Comparison of ENCODE assay signal across 20 cellular contexts in genomic region chr14:87149583-87150354, GRCh38.
DNase-seq lines count a peak whose midpoint lies in the region; ATAC-seq and TF ChIP-seq lines count a peak whose summit lies in the region.
"Had no signal": no experiment of that assay in that cellular context is flagged by ENCODE, and none has a peak within 500 bp of the region (broad histone marks: within the 10 kb centered on the region; RNA-seq: fewer than 3 reads in every experiment).

No MANE protein-coding gene starts in this region.

- no peaks in the 10 kb centered on the region for H3K9me3 Mint-ChIP-seq in glutamatergic neuron (ENCODE audit: unreplicated experiment)

- WGBS in HUES64 = 13% methylated on average over 6 of the region's 6 CpGs

- no peaks in the 10 kb centered on the region for H3K9me3 ChIP-seq in HUES64 (ENCODE audit: insufficient read depth, low read depth, low read length)
- H3K9me3 ChIP-seq: ascending aorta, BLaER1, prostate gland had no signal

- peak overlapping the region; percentile 51; the same call in 1 of the 2 replicates for H3K27ac ChIP-seq in HUES64 (ENCODE audit: low read depth, low read length)
- H3K27ac ChIP-seq: ascending aorta, BLaER1, KMS-11, prostate gland had no signal

- no peak overlapping the region for H3K9ac ChIP-seq in HUES64 (ENCODE audit: low read depth, low read length)
- H3K9ac ChIP-seq: BLaER1, KMS-11 had no signal

- DNase-seq in AG20443 (ENCODE audit: low spot score) (peak; percentile 76), astrocyte of the spinal cord (ENCODE audit: low read depth, low spot score) (peak; percentile 46), iPS-NIHi7 (ENCODE audit: extremely low spot score) (peak; percentile 64), glutamatergic neuron (no peak), KG1 (lab: John Stamatoyannopoulos, UW) (no peak)
- DNase-seq: activated CD4-positive, alpha-beta T cell treated with anti-CD3 and anti-CD28 coated beads for 48 hours; effector CD8-positive, alpha-beta T cell; GF-D8; hippocampal formation; NCI-H2029 treated with DMSO at 0.1 percent for 48 hours; stimulated activated CD4-positive, alpha-beta T cell treated with anti-CD3 and anti-CD28 coated beads, Interleukin-2, amount 100 ng/mL, for 24 hours; T-cell had no signal

- H3K27me3 ChIP-seq in HUES64 (ENCODE audit: insufficient read depth, low read length) = peaks cover 83% of the 10 kb centered on the region
- H3K27me3 ChIP-seq: ascending aorta, BLaER1 had no signal

- no peak overlapping the region for H3K4me3 Mint-ChIP-seq in glutamatergic neuron (ENCODE audit: unreplicated experiment)
- H3K4me3 Mint-ChIP-seq: activated T-helper 17 cell treated with anti-CD3 and anti-CD28 coated beads, Interleukin-2, amount 50 U/mL, for 72 hours; T-cell had no signal

- H3K4me1 Mint-ChIP-seq in glutamatergic neuron (ENCODE audit: low read depth, unreplicated experiment) = peaks cover 2% of the 10 kb centered on the region
- H3K4me1 Mint-ChIP-seq: activated T-helper 17 cell treated with anti-CD3 and anti-CD28 coated beads, Interleukin-2, amount 50 U/mL, for 72 hours; T-cell had no signal

- no peaks in the 10 kb centered on the region for H3K36me3 ChIP-seq in HUES64 (ENCODE audit: insufficient read depth, low read length)
- H3K36me3 ChIP-seq: ascending aorta, BLaER1, prostate gland had no signal

- ATAC-seq in esophagus mucosa = no peak
- ATAC-seq in GM18907 (IDR thresholded peaks at IDR 0.05; ENCODE audit: unreplicated experiment) = no peak
- ATAC-seq: activated T-helper 17 cell treated with anti-CD3 and anti-CD28 coated beads, Interleukin-2, amount 50 U/mL, for 72 hours; T-cell had no signal

- H3K4me3 ChIP-seq in HUES64 (ENCODE audit: low read length) (no peak overlapping the region), astrocyte of the spinal cord (ENCODE audit: low read depth, low read length) (no peak overlapping the region)
- H3K4me3 ChIP-seq: ascending aorta, BLaER1, prostate gland had no signal

- in situ Hi-C loops in astrocyte of the spinal cord (cut with HindIII; ENCODE audit: low sequenced_read_pairs) = no loop called here

- no peaks in the 10 kb centered on the region for H3K36me3 Mint-ChIP-seq in glutamatergic neuron (ENCODE audit: unreplicated experiment)
- H3K36me3 Mint-ChIP-seq: T-cell had no signal

- H3K27ac Mint-ChIP-seq in glutamatergic neuron (ENCODE audit: unreplicated experiment) = no peak overlapping the region
- H3K27ac Mint-ChIP-seq: activated T-helper 17 cell treated with anti-CD3 and anti-CD28 coated beads, Interleukin-2, amount 50 U/mL, for 72 hours; T-cell had no signal

- H3K27me3 Mint-ChIP-seq in glutamatergic neuron (ENCODE audit: unreplicated experiment) = no peaks in the 10 kb centered on the region
- H3K27me3 Mint-ChIP-seq: activated T-helper 17 cell treated with anti-CD3 and anti-CD28 coated beads, Interleukin-2, amount 50 U/mL, for 72 hours; T-cell had no signal

- no peak for TF ChIP-seq CTCF in astrocyte of the spinal cord (IDR thresholded peaks at IDR 0.05; ENCODE audit: low read depth, low read length)
- no peak for TF ChIP-seq CTCF in glutamatergic neuron (IDR thresholded peaks at IDR 0.05; ENCODE audit: partially characterized antibody, unreplicated experiment)

- H3K4me1 ChIP-seq in HUES64 (ENCODE audit: insufficient read depth, low read length) = peaks cover 48% of the 10 kb centered on the region
- H3K4me1 ChIP-seq: ascending aorta, BLaER1, prostate gland had no signal

Comparison
In these comparisons a context has a peak if more than half of its experiments do, and no peak if none do; other contexts are left out.
1. DNase-seq: peak in AG20443 (single experiment), astrocyte of the spinal cord (single experiment) and iPS-NIHi7 (single experiment); none in glutamatergic neuron (single experiment) and KG1 (single experiment).